ENCODE assay signal across 8 cellular contexts in genomic region chr10:110067960-110068770, GRCh38.
DNase-seq lines count a peak whose midpoint lies in the region; ATAC-seq and TF ChIP-seq lines count a peak whose summit lies in the region.

No MANE protein-coding gene starts in this region.

- intact Hi-C loops in CD4-positive, alpha-beta memory T cell (cut with micrococcal nuclease) = loop anchor here (1.0 to 2.0 kb wide), 4 partner anchors 10 to 57 kb away; no protein-coding TSS in a partner anchor
- intact Hi-C loops in right cardiac atrium (cut with DNase I) = loop anchor here in 2 of 4 donors (5.0 to 10.0 kb wide), 2 partner anchors 53 to 56 kb away; no protein-coding TSS in a partner anchor

- peak overlapping the region; percentile 67 to 87 (median 80) for H3K4me3 Mint-ChIP-seq in CD4-positive, alpha-beta memory T cell
- H3K4me3 Mint-ChIP-seq in glutamatergic neuron (ENCODE audit: unreplicated experiment) = no peak overlapping the region

- peaks cover 60 to 96% (median 78%) of the 10 kb centered on the region in 4 donors for H3K4me1 Mint-ChIP-seq in CD4-positive, alpha-beta memory T cell
- no peaks in the 10 kb centered on the region for H3K4me1 Mint-ChIP-seq in glutamatergic neuron (ENCODE audit: low read depth, unreplicated experiment)

- DNase-seq in CD4-positive, alpha-beta memory T cell = peak; percentile 43 to 72 (median 46)
- DNase-seq in activated CD4-positive, alpha-beta T cell treated with anti-CD3 and anti-CD28 coated beads for 48 hours = peak; percentile 58
- peak; percentile 57 to 78 (median 61) for DNase-seq in right cardiac atrium
- DNase-seq in suprapubic skin (ENCODE audit: low spot score in 2 of 2) = no peak
- no peak for DNase-seq in glutamatergic neuron
- DNase-seq in T-helper 9 cell = no peak

- H3K27me3 ChIP-seq in CD4-positive, alpha-beta memory T cell (ENCODE audit: insufficient read depth, low read length) = no peaks in the 10 kb centered on the region
- H3K27me3 ChIP-seq in right cardiac atrium (ENCODE audit: control insufficient read depth, insufficient read depth) (no peaks in the 10 kb centered on the region), suprapubic skin (no peaks in the 10 kb centered on the region)

- peaks cover 96% of the 10 kb centered on the region for H3K4me1 ChIP-seq in CD4-positive, alpha-beta memory T cell (ENCODE audit: insufficient read depth, low read length)
- peaks cover 6% of the 10 kb centered on the region for H3K4me1 ChIP-seq in right cardiac atrium (ENCODE audit: control insufficient read depth, insufficient read depth, low read length)
- peaks cover 35% of the 10 kb centered on the region for H3K4me1 ChIP-seq in suprapubic skin

- peak overlapping the region; percentile 55 for H3K27ac ChIP-seq in CD4-positive, alpha-beta memory T cell (ENCODE audit: low read depth, low read length)
- H3K27ac ChIP-seq in right cardiac atrium (ENCODE audit: low read length) (peak overlapping the region; percentile 92), suprapubic skin (peak overlapping the region; percentile 62)

- peak overlapping the region; percentile 80 to 97 (median 92) for H3K27ac Mint-ChIP-seq in CD4-positive, alpha-beta memory T cell
- H3K27ac Mint-ChIP-seq in glutamatergic neuron (ENCODE audit: unreplicated experiment) = no peak overlapping the region

- no peaks in the 10 kb centered on the region for H3K9me3 Mint-ChIP-seq in CD4-positive, alpha-beta memory T cell
- no peaks in the 10 kb centered on the region for H3K9me3 Mint-ChIP-seq in glutamatergic neuron (ENCODE audit: unreplicated experiment)

- TF ChIP-seq CTCF in suprapubic skin (IDR thresholded peaks at IDR 0.05) = no peak
- TF ChIP-seq CTCF in glutamatergic neuron (IDR thresholded peaks at IDR 0.05; ENCODE audit: partially characterized antibody, unreplicated experiment) = no peak

- TF ChIP-seq POLR2A in suprapubic skin (IDR thresholded peaks at IDR 0.05) = no peak

- no peaks in the 10 kb centered on the region for H3K36me3 Mint-ChIP-seq in CD4-positive, alpha-beta memory T cell
- H3K36me3 Mint-ChIP-seq in glutamatergic neuron (ENCODE audit: unreplicated experiment) = no peaks in the 10 kb centered on the region

- no peaks in the 10 kb centered on the region for H3K27me3 Mint-ChIP-seq in CD4-positive, alpha-beta memory T cell
- no peaks in the 10 kb centered on the region for H3K27me3 Mint-ChIP-seq in glutamatergic neuron (ENCODE audit: unreplicated experiment)

- 27% methylated on average over 5 of the region's 5 CpGs for WGBS in right cardiac atrium
- WGBS in suprapubic skin = 36% methylated on average over 4 of the region's 5 CpGs

- POLR2A ChIA-PET in CD4-positive, alpha-beta memory T cell (lab: Charles Lee; ENCODE audit: partially characterized antibody) = interaction anchor here (0.7 to 5.7 kb wide), 13 partner anchors 10 to 158 kb away, joined by 3 to 61 read pairs (median 5); partner anchors contain the start of gene ADD3

- H3K9me3 ChIP-seq in CD4-positive, alpha-beta memory T cell (ENCODE audit: control insufficient read depth in 1 of 2, low read length in 2 of 2) = no peaks in the 10 kb centered on the region
- H3K9me3 ChIP-seq in right cardiac atrium (ENCODE audit: control insufficient read depth, low read length) (no peaks in the 10 kb centered on the region), suprapubic skin (no peaks in the 10 kb centered on the region)

- ATAC-seq in GM19438 (IDR thresholded peaks at IDR 0.05; ENCODE audit: low read depth, unreplicated experiment) = peak; percentile 55
- peak; percentile 69 for ATAC-seq in HG03432 (IDR thresholded peaks at IDR 0.05; ENCODE audit: unreplicated experiment)
- ATAC-seq in right cardiac atrium = peak; percentile 94 to 98

- H3K36me3 ChIP-seq in CD4-positive, alpha-beta memory T cell (ENCODE audit: insufficient read depth, low read length) = no peaks in the 10 kb centered on the region
- H3K36me3 ChIP-seq in suprapubic skin = no peaks in the 10 kb centered on the region

- H3K4me3 ChIP-seq in CD4-positive, alpha-beta memory T cell (ENCODE audit: low read length in 2 of 2) = no peak overlapping the region
- H3K4me3 ChIP-seq in right cardiac atrium (ENCODE audit: low read length) = no peak overlapping the region
- H3K4me3 ChIP-seq in suprapubic skin = no peak overlapping the region

- no peak for TF ChIP-seq EP300 in suprapubic skin (IDR thresholded peaks at IDR 0.05)

- CTCF ChIA-PET in CD4-positive, alpha-beta memory T cell (lab: Charles Lee; ENCODE audit: partially characterized antibody) = interaction anchor here (0.9 to 4.0 kb wide), 11 partner anchors 10 to 184 kb away, joined by 3 to 18 read pairs (median 4); no protein-coding TSS in a partner anchor

Comparison
In these comparisons a context has a peak if more than half of its experiments do, and no peak if none do; other contexts are left out.
1. DNase-seq: peak in CD4-positive, alpha-beta memory T cell (5 of 5), activated CD4-positive, alpha-beta T cell treated with anti-CD3 and anti-CD28 coated beads for 48 hours (single experiment) and right cardiac atrium (3 of 3); none in suprapubic skin (0 of 2), glutamatergic neuron (single experiment) and T-helper 9 cell (single experiment).
2. Peak in every context shown above with its lines, with median percentiles within 50 percentile points of each other: H3K27ac ChIP-seq and ATAC-seq.